Comparison of ENCODE assay signal across 25 cellular contexts in the genomic region with DNA sequence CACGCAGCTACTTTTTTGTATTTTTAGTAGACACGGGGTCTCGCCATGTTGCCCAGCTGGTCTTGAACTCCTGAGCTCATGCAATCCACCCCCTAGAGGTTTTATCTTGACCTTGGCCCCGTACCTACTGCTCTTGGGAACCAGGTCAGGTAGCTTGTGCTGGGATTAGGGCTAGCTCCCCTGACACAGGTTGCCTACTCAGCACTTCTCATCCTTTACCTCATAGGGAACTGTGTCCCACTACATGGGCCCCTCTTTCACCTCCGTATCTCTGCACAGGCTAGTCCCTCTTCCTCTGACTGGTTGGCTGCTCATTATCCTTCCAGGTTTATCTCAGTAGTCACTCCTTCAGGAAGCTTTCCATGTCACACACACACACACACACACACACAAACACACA. TPM values are rescaled to one million over a fixed set of nuclear protein-coding genes. Genes with fewer than 3 reads are reported as not detected.
"Had no signal": no experiment of that assay in that cellular context is flagged by ENCODE, and none has a peak within 500 bp of the region (broad histone marks: within the 10 kb centered on the region; RNA-seq: fewer than 3 reads in every experiment).

No MANE protein-coding gene starts in this region.

- H3K4me1 ChIP-seq: SJSA1 had no signal

- H3K4me1 Mint-ChIP-seq: T-cell had no signal

- FAIRE-seq: RCC 7860 had no signal

- DNase-seq: Karpas-422, KG1, MM.1S, NCI-H1092 treated with DMSO at 0.1 percent for 48 hours, NCI-H1436, NCI-H187, NCI-H2029, NCI-H2081 treated with DMSO at 0.1 percent for 48 hours, NCI-H2171, NCI-H226, NCI-H446, NCI-H510A, NCI-H524 treated with DMSO at 0.1 percent for 48 hours, NCI-H69, NCI-H774, Right ventricle myocardium superior, RPMI8226, SIG-M5, SW 1271, T-cell had no signal

- H3K27ac ChIP-seq: SJSA1, SK-N-MC had no signal

- H3K4me3 Mint-ChIP-seq: T-cell had no signal

- H3K9me3 ChIP-seq: SJSA1 had no signal

- ATAC-seq: T-cell had no signal

- H3K27ac Mint-ChIP-seq: T-cell had no signal

- H3K36me3 Mint-ChIP-seq: T-cell had no signal

- H3K36me3 ChIP-seq: SJSA1 had no signal

- H3K4me3 ChIP-seq: SJSA1, SK-N-MC had no signal

RNA-seq across cellular contexts. Expression of a gene that starts 58.0 kb away (rescaled TPM):
- total RNA-seq: HT1080, M059J, Right ventricle myocardium superior, SJSA1, T-cell had no signal
